1 cellular context compared by ENCODE assay signal in genomic region chr7:140597425-140597949, GRCh38.
TF ChIP-seq lines count a peak whose summit lies in the region.

No MANE protein-coding gene starts in this region.

TF ChIP-seq in IMR-90, 13 proteins besides CTCF, POLR2A, EP300 and RAD21 (continued from another document):
- no peak for TF ChIP-seq USF2 (IDR thresholded peaks at IDR 0.05; ENCODE audit: low read depth, low read length)
- no peak for TF ChIP-seq RFX5 (IDR thresholded peaks at IDR 0.05; ENCODE audit: low read depth, low read length)
- no peak for TF ChIP-seq BHLHE40 (IDR thresholded peaks at IDR 0.05; ENCODE audit: low read depth, low read length)
- TF ChIP-seq MXI1 (IDR thresholded peaks at IDR 0.05; ENCODE audit: borderline replicate concordance, low read depth, low read length) = no peak
- TF ChIP-seq SMC3 (IDR thresholded peaks at IDR 0.05; ENCODE audit: low read depth, low read length) = no peak
- no peak for TF ChIP-seq CEBPB (IDR thresholded peaks at IDR 0.05; ENCODE audit: low read depth, low read length)
- TF ChIP-seq FOS (IDR thresholded peaks at IDR 0.05; ENCODE audit: low read depth, low read length) = no peak
- TF ChIP-seq RCOR1 (IDR thresholded peaks at IDR 0.05; ENCODE audit: insufficient replicate concordance, low read length) = no peak
